ENCODE assay signal across 34 cellular contexts in the genomic region with DNA sequence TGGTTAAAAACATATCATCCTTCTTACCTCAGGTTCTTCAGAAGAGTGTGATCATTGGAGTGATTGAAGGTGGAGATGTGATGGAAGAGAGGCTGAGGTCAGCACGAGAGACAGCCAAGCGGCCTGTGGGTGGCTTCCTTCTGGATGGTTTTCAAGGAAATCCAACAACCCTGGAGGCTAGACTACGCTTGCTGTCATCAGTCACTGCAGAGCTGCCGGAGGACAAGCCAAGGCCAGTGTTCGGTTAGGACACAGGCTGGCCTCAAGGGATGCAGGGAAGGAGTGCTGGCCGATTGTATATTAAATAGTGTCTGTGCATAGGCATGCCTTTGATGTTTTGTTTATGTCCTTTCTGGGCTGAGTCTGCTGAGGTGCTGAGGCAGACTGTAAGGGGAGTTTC.
"Had no signal": no experiment of that assay in that cellular context is flagged by ENCODE, and none has a peak within 500 bp of the region (broad histone marks: within the 10 kb centered on the region; RNA-seq: fewer than 3 reads in every experiment).

No MANE protein-coding gene starts in this region.

- ATAC-seq: activated CD8-positive, alpha-beta T cell treated with anti-CD3 and anti-CD28 coated beads for 36 hours; activated naive CD4-positive, alpha-beta T cell treated with anti-CD3 and anti-CD28 coated beads, Interleukin-2, amount 50 U/mL, for 72 hours; activated T-cell treated with anti-CD3 and anti-CD28 coated beads, Interleukin-2, amount 50 U/mL, for 4 hours; activated T-cell treated with anti-CD3 and anti-CD28 coated beads, Interleukin-2, amount 50 U/mL, for 72 hours; activated T-helper 17 cell treated with anti-CD3 and anti-CD28 coated beads, Interleukin-2, amount 50 U/mL, for 72 hours had no signal

- H3K27ac ChIP-seq: ascending aorta, VCaP had no signal

- H3K4me3 Mint-ChIP-seq: activated B cell treated with CpG ODN at 0.5 μM for 24 hours; activated CD4-positive, alpha-beta memory T cell treated with anti-CD3 and anti-CD28 coated beads for 36 hours; activated CD4-positive, alpha-beta T cell treated with anti-CD3 and anti-CD28 coated beads, Interleukin-2, amount 10 ng/mL, durations not matched to agents 24 days and 14 days; activated CD8-positive, alpha-beta T cell treated with anti-CD3 and anti-CD28 coated beads for 36 hours; activated naive CD4-positive, alpha-beta T cell treated with anti-CD3 and anti-CD28 coated beads for 36 hours; activated naive CD8-positive, alpha-beta T cell treated with anti-CD3 and anti-CD28 coated beads for 36 hours; activated T-cell treated with anti-CD3 and anti-CD28 coated beads, Interleukin-2, amount 50 U/mL, for 4 hours; activated T-cell treated with anti-CD3 and anti-CD28 coated beads, Interleukin-2, amount 50 U/mL, for 72 hours; activated T-helper 1 cell treated with anti-CD3 and anti-CD28 coated beads, Interleukin-12 subunit alpha, Interleukin-12 subunit beta, Interleukin-2, Interleukin-4 antibody, amounts not matched to agents 30 ng/mL and 10 ng/mL and 1 ng/mL, durations not matched to agents 14 hours and 24 hours and 36 hours; activated T-helper 17 cell treated with anti-CD3 and anti-CD28 coated beads, Interleukin-2, amount 50 U/mL, for 72 hours; brain; T-helper 1 cell treated with Interleukin-12 subunit alpha and Interleukin-12 subunit beta and Interleukin-4 antibody, amounts not matched to agents 30 μg/mL and 1 μg/mL, for 36 hours; T-helper 2 cell treated with Interferon-gamma antibody and Interleukin-4, amounts not matched to agents 5 μg/mL and 100 μg/mL, for 36 hours had no signal

- H3K27ac Mint-ChIP-seq: activated B cell treated with CpG ODN at 0.5 μM for 24 hours; activated CD4-positive, alpha-beta memory T cell treated with anti-CD3 and anti-CD28 coated beads for 36 hours; activated CD4-positive, alpha-beta T cell treated with anti-CD3 and anti-CD28 coated beads, Interleukin-2, amount 10 ng/mL, durations not matched to agents 24 days and 14 days; activated CD8-positive, alpha-beta T cell treated with anti-CD3 and anti-CD28 coated beads for 36 hours; activated naive CD4-positive, alpha-beta T cell treated with anti-CD3 and anti-CD28 coated beads for 36 hours; activated naive CD8-positive, alpha-beta T cell treated with anti-CD3 and anti-CD28 coated beads for 36 hours; activated T-cell treated with anti-CD3 and anti-CD28 coated beads, Interleukin-2, amount 50 U/mL, for 72 hours; activated T-helper 1 cell treated with anti-CD3 and anti-CD28 coated beads, Interleukin-12 subunit alpha, Interleukin-12 subunit beta, Interleukin-2, Interleukin-4 antibody, amounts not matched to agents 30 ng/mL and 10 ng/mL and 1 ng/mL, durations not matched to agents 14 hours and 24 hours and 36 hours; activated T-helper 17 cell treated with anti-CD3 and anti-CD28 coated beads, Interleukin-2, amount 50 U/mL, for 72 hours; brain; T-helper 1 cell treated with Interleukin-12 subunit alpha and Interleukin-12 subunit beta and Interleukin-4 antibody, amounts not matched to agents 30 μg/mL and 1 μg/mL, for 36 hours; T-helper 2 cell treated with Interferon-gamma antibody and Interleukin-4, amounts not matched to agents 5 μg/mL and 100 μg/mL, for 36 hours had no signal

- H3K27me3 ChIP-seq: ascending aorta had no signal

- H3K27me3 Mint-ChIP-seq: activated B cell treated with CpG ODN at 0.5 μM for 24 hours; activated CD4-positive, alpha-beta memory T cell treated with anti-CD3 and anti-CD28 coated beads for 36 hours; activated CD4-positive, alpha-beta T cell treated with anti-CD3 and anti-CD28 coated beads, Interleukin-2, amount 10 ng/mL, durations not matched to agents 24 days and 14 days; activated CD8-positive, alpha-beta T cell treated with anti-CD3 and anti-CD28 coated beads for 36 hours; activated naive CD8-positive, alpha-beta T cell treated with anti-CD3 and anti-CD28 coated beads for 36 hours; activated T-helper 17 cell treated with anti-CD3 and anti-CD28 coated beads, Interleukin-2, amount 50 U/mL, for 72 hours; brain had no signal

- H3K9me3 Mint-ChIP-seq: activated B cell treated with CpG ODN at 0.5 μM for 24 hours; activated CD4-positive, alpha-beta memory T cell treated with anti-CD3 and anti-CD28 coated beads for 36 hours; activated CD4-positive, alpha-beta T cell treated with anti-CD3 and anti-CD28 coated beads, Interleukin-2, amount 10 ng/mL, durations not matched to agents 24 days and 14 days; activated CD8-positive, alpha-beta T cell treated with anti-CD3 and anti-CD28 coated beads for 36 hours; activated naive CD4-positive, alpha-beta T cell treated with anti-CD3 and anti-CD28 coated beads for 36 hours; activated naive CD4-positive, alpha-beta T cell treated with anti-CD3 and anti-CD28 coated beads, Interleukin-2, amount 50 U/mL, for 72 hours; activated naive CD8-positive, alpha-beta T cell treated with anti-CD3 and anti-CD28 coated beads for 36 hours; activated T-cell treated with anti-CD3 and anti-CD28 coated beads, Interleukin-2, amount 50 U/mL, for 4 hours; activated T-cell treated with anti-CD3 and anti-CD28 coated beads, Interleukin-2, amount 50 U/mL, for 72 hours; activated T-helper 1 cell treated with anti-CD3 and anti-CD28 coated beads, Interleukin-12 subunit alpha, Interleukin-12 subunit beta, Interleukin-2, Interleukin-4 antibody, amounts not matched to agents 30 ng/mL and 10 ng/mL and 1 ng/mL, durations not matched to agents 14 hours and 24 hours and 36 hours; activated T-helper 17 cell treated with anti-CD3 and anti-CD28 coated beads, Interleukin-2, amount 50 U/mL, for 72 hours; brain; T-helper 1 cell treated with Interleukin-12 subunit alpha and Interleukin-12 subunit beta and Interleukin-4 antibody, amounts not matched to agents 30 μg/mL and 1 μg/mL, for 36 hours; T-helper 2 cell treated with Interferon-gamma antibody and Interleukin-4, amounts not matched to agents 5 μg/mL and 100 μg/mL, for 36 hours had no signal

- H3K4me3 ChIP-seq: ascending aorta had no signal

- H3K9me3 ChIP-seq: ascending aorta had no signal

- DNase-seq: activated B cell treated with CpG ODN at 0.5 μM for 24 hours; activated CD4-positive, alpha-beta memory T cell treated with anti-CD3 and anti-CD28 coated beads for 36 hours; activated CD4-positive, alpha-beta T cell treated with anti-CD3 and anti-CD28 coated beads for 4 hours; activated CD4-positive, alpha-beta T cell treated with anti-CD3 and anti-CD28 coated beads, Interleukin-2, amount 10 ng/mL, durations not matched to agents 24 days and 14 days; activated CD4-positive, alpha-beta T cell treated with anti-CD3 and anti-CD28 coated beads, Interleukin-2, amount 50 U/mL, for 1 hour; activated CD4-positive, alpha-beta T cell treated with anti-CD3 and anti-CD28 coated beads, Interleukin-2, amount 50 U/mL, for 4 hours; activated CD4-positive, CD25-positive, alpha-beta regulatory T cell treated with anti-CD3 and anti-CD28 coated beads, Interleukin-2, amount 50 U/mL, for 72 hours; activated CD8-positive, alpha-beta memory T cell treated with anti-CD3 and anti-CD28 coated beads, Interleukin-2, amount 50 U/mL, for 4 hours; activated CD8-positive, alpha-beta T cell treated with anti-CD3 and anti-CD28 coated beads for 36 hours; activated effector memory CD4-positive, alpha-beta T cell treated with anti-CD3 and anti-CD28 coated beads, Interleukin-2, amount 50 U/mL, for 16 hours; activated gamma-delta T cell treated with Interleukin-2 at 50 U/mL for 16 hours; activated naive CD4-positive, alpha-beta T cell; activated naive CD4-positive, alpha-beta T cell treated with anti-CD3 and anti-CD28 coated beads for 36 hours; activated naive CD4-positive, alpha-beta T cell treated with anti-CD3 and anti-CD28 coated beads, Interleukin-2, amount 50 U/mL, for 16 hours; activated naive CD8-positive, alpha-beta T cell treated with anti-CD3 and anti-CD28 coated beads for 36 hours; activated T-cell treated with anti-CD3 and anti-CD28 coated beads for 4 hours; activated T-cell treated with anti-CD3 and anti-CD28 coated beads, Interleukin-2, amount 50 U/mL, for 1 hour; activated T-cell treated with anti-CD3 and anti-CD28 coated beads, Interleukin-2, amount 50 U/mL, for 4 hours; activated T-cell treated with anti-CD3 and anti-CD28 coated beads, Interleukin-2, amount 50 U/mL, for 72 hours; amygdala; anterior cingulate cortex; central memory CD4-positive, alpha-beta T cell; SW 1271; T-helper 1 cell; T-helper 2 cell; T-helper 9 cell had no signal

- H3K4me1 Mint-ChIP-seq: activated B cell treated with CpG ODN at 0.5 μM for 24 hours; activated CD4-positive, alpha-beta T cell treated with anti-CD3 and anti-CD28 coated beads, Interleukin-2, amount 10 ng/mL, durations not matched to agents 24 days and 14 days; activated naive CD8-positive, alpha-beta T cell treated with anti-CD3 and anti-CD28 coated beads for 36 hours; activated T-helper 17 cell treated with anti-CD3 and anti-CD28 coated beads, Interleukin-2, amount 50 U/mL, for 72 hours; brain had no signal
